22 cellular contexts compared by ENCODE assay signal in the genomic region with DNA sequence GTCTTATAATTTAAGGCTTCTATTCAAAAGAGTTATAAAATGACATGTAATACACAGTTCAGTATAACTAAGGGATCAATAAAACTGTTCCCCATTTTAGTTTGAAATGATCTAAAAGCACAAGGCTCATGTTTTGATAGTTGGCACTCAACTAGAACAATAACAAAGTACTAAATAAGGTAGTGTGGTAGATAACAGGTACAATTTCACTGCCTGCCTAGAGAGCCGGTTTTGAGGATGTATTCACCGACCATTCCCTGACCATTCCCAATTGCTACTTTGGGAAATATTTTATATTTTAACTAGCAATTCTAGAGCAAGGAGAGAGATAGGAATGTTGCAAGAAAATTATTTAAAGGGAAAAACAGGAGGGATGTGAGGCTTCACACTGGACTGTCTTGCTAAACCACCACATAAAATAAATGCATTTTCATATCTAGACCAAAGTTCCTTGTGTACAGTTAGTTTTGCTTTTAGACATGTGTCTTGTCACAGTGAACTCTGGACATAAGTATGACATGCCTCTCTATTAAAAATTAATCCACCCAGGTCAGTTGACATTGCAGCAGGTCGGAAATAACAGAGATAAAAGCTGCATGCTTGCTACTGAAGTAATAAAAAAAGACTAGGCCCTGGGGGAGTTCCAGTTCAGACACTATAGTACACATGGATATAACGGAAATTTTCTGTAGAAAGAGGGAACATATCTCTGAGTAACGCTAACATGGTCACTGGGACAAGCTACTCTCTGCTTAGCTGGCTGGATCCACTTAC. TPM values are rescaled to one million over a fixed set of nuclear protein-coding genes. Genes with fewer than 3 reads are reported as not detected.
DNase-seq lines count a peak whose midpoint lies in the region; ATAC-seq and FAIRE-seq lines count a peak whose summit lies in the region.
"Had no signal": no experiment of that assay in that cellular context is flagged by ENCODE, and none has a peak within 500 bp of the region (broad histone marks: within the 10 kb centered on the region; RNA-seq: fewer than 3 reads in every experiment).

No MANE protein-coding gene starts in this region.

- H3K4me1 Mint-ChIP-seq in naive thymus-derived CD4-positive, alpha-beta T cell = no peaks in the 10 kb centered on the region

- H3K4me3 Mint-ChIP-seq in naive thymus-derived CD4-positive, alpha-beta T cell = no peak overlapping the region
- H3K4me3 Mint-ChIP-seq: activated CD4-positive, alpha-beta T cell treated with anti-CD3 and anti-CD28 coated beads, Interleukin-2, amount 10 ng/mL, durations not matched to agents 7 days and 5 days; activated T-cell treated with anti-CD3 and anti-CD28 coated beads, Interleukin-2, amount 50 U/mL, for 4 hours; CD4-positive, CD25-positive, alpha-beta regulatory T cell; H9; neural progenitor cell had no signal

- FAIRE-seq in RCC 7860 (lab: Jason Lieb, UNC) = no peak
- FAIRE-seq: GM19239, islet of Langerhans had no signal

- H3K27ac Mint-ChIP-seq in naive thymus-derived CD4-positive, alpha-beta T cell = peak overlapping the region in 1 of 9 donors; percentile 36
- H3K27ac Mint-ChIP-seq: activated CD4-positive, alpha-beta T cell treated with anti-CD3 and anti-CD28 coated beads, Interleukin-2, amount 10 ng/mL, durations not matched to agents 7 days and 5 days; CD4-positive, CD25-positive, alpha-beta regulatory T cell; H9; neural progenitor cell had no signal

- no peaks in the 10 kb centered on the region for H3K9me3 Mint-ChIP-seq in naive thymus-derived CD4-positive, alpha-beta T cell
- H3K9me3 Mint-ChIP-seq: activated CD4-positive, alpha-beta T cell treated with anti-CD3 and anti-CD28 coated beads, Interleukin-2, amount 10 ng/mL, durations not matched to agents 7 days and 5 days; activated T-cell treated with anti-CD3 and anti-CD28 coated beads, Interleukin-2, amount 50 U/mL, for 4 hours; CD4-positive, CD25-positive, alpha-beta regulatory T cell; H9; neural progenitor cell had no signal

- no peak overlapping the region for H3K4me3 ChIP-seq in naive thymus-derived CD4-positive, alpha-beta T cell (ENCODE audit: low read length)
- H3K4me3 ChIP-seq: neural progenitor cell, thoracic aorta had no signal

- ATAC-seq in GM21786 (IDR thresholded peaks at IDR 0.05; ENCODE audit: unreplicated experiment) (peak; percentile 62), left lobe of liver (peak; percentile 52)
- ATAC-seq in stimulated activated naive CD8-positive, alpha-beta T cell treated with anti-CD3 and anti-CD28 coated beads, Interleukin-15, Interleukin-2, amounts not matched to agents 100 U/mL and 50 U/mL, for 24 hours = no peak
- ATAC-seq in naive thymus-derived CD4-positive, alpha-beta T cell = no peak
- ATAC-seq: activated T-cell treated with anti-CD3 and anti-CD28 coated beads, Interleukin-2, amount 50 U/mL, for 4 hours had no signal

- CTCF ChIA-PET in naive thymus-derived CD4-positive, alpha-beta T cell (lab: Charles Lee) = interaction anchor here (0.9 kb wide), 1 partner anchor 49 kb away, joined by 4 read pairs; no protein-coding TSS in a partner anchor

- no peaks in the 10 kb centered on the region for H3K27me3 ChIP-seq in naive thymus-derived CD4-positive, alpha-beta T cell (ENCODE audit: control insufficient read depth in 2 of 2, insufficient read depth in 2 of 2, low read length in 2 of 2)
- H3K27me3 ChIP-seq: neural progenitor cell had no signal

- no peaks in the 10 kb centered on the region for H3K4me1 ChIP-seq in naive thymus-derived CD4-positive, alpha-beta T cell (ENCODE audit: control insufficient read depth in 2 of 2, insufficient read depth in 2 of 2, low read length in 2 of 2)

- H3K27ac ChIP-seq in naive thymus-derived CD4-positive, alpha-beta T cell (ENCODE audit: low read depth, low read length) = no peak overlapping the region
- H3K27ac ChIP-seq: neural progenitor cell, thoracic aorta, WERI-Rb-1 had no signal

- H3K36me3 Mint-ChIP-seq in naive thymus-derived CD4-positive, alpha-beta T cell = peaks cover 0 to 35% (median 19%) of the 10 kb centered on the region in 5 donors

- no peaks in the 10 kb centered on the region for H3K9me3 ChIP-seq in naive thymus-derived CD4-positive, alpha-beta T cell (ENCODE audit: control insufficient read depth in 2 of 3, low read length in 3 of 3)
- H3K9me3 ChIP-seq: thoracic aorta had no signal

- intact Hi-C loops in naive thymus-derived CD4-positive, alpha-beta T cell (cut with micrococcal nuclease) = no loop called here

- no peaks in the 10 kb centered on the region for H3K27me3 Mint-ChIP-seq in naive thymus-derived CD4-positive, alpha-beta T cell
- H3K27me3 Mint-ChIP-seq: CD4-positive, CD25-positive, alpha-beta regulatory T cell had no signal

- H3K36me3 ChIP-seq in naive thymus-derived CD4-positive, alpha-beta T cell (ENCODE audit: control insufficient read depth in 2 of 3, insufficient read depth in 3 of 3, low read length in 3 of 3) = peaks cover 0 to 47% (median 0%) of the 10 kb centered on the region in 3 experiments
- H3K36me3 ChIP-seq: neural progenitor cell had no signal

- peak; percentile 28 for DNase-seq in RCC 7860 (ENCODE audit: low spot score)
- no peak for DNase-seq in left lobe of liver (ENCODE audit: low spot score)
- DNase-seq in retina = peak; percentile 26
- DNase-seq in HK-2 (ENCODE audit: unreplicated experiment) = no peak
- no peak for DNase-seq in COR-L47 (lab: John Stamatoyannopoulos, UW)
- no peak for DNase-seq in stimulated activated naive CD8-positive, alpha-beta T cell treated with anti-CD3 and anti-CD28 coated beads, Interleukin-15, Interleukin-2, amounts not matched to agents 100 U/mL and 50 U/mL, for 24 hours
- no peak for DNase-seq in naive thymus-derived CD4-positive, alpha-beta T cell
- DNase-seq: activated CD4-positive, alpha-beta T cell treated with anti-CD3 and anti-CD28 coated beads, Interleukin-2, amount 10 ng/mL, durations not matched to agents 7 days and 5 days; activated gamma-delta T cell treated with Interleukin-2 at 50 U/mL for 16 hours; activated T-cell treated with anti-CD3 and anti-CD28 coated beads, Interleukin-2, amount 50 U/mL, for 4 hours; CD4-positive, CD25-positive, alpha-beta regulatory T cell; effector CD4-positive, alpha-beta T cell; H9; NCI-H146; SHP77; stimulated activated naive CD4-positive, alpha-beta T cell treated with Interleukin-2 at 50 U/mL for 16 hours; WERI-Rb-1 had no signal

- POLR2A ChIA-PET in naive thymus-derived CD4-positive, alpha-beta T cell (lab: Charles Lee) = no interaction called here

RNA-seq across cellular contexts. Expression of gene NAP1L5, which starts 56.2 kb away (rescaled TPM):
- 1.2 TPM for total RNA-seq in left lobe of liver
- 10 to 100 TPM in 1 of 5 experiments, 1 to 10 TPM in 4; 1.4 to 11.7 (median 4.5) TPM for total RNA-seq in naive thymus-derived CD4-positive, alpha-beta T cell
- 1 to 10 TPM; 1.5 to 3.0 TPM for polyA plus RNA-seq in naive thymus-derived CD4-positive, alpha-beta T cell

Comparison
In these comparisons a context has a peak if more than half of its experiments do, and no peak if none do; other contexts are left out.
1. ATAC-seq: peak in GM21786 (single experiment) and left lobe of liver (single experiment); none in stimulated activated naive CD8-positive, alpha-beta T cell treated with anti-CD3 and anti-CD28 coated beads, Interleukin-15, Interleukin-2, amounts not matched to agents 100 U/mL and 50 U/mL, for 24 hours (single experiment) and naive thymus-derived CD4-positive, alpha-beta T cell (single experiment).
2. DNase-seq: peak in RCC 7860 (single experiment) and retina (single experiment); none in left lobe of liver (single experiment), HK-2 (single experiment), COR-L47 (single experiment), stimulated activated naive CD8-positive, alpha-beta T cell treated with anti-CD3 and anti-CD28 coated beads, Interleukin-15, Interleukin-2, amounts not matched to agents 100 U/mL and 50 U/mL, for 24 hours (single experiment) and naive thymus-derived CD4-positive, alpha-beta T cell (0 of 9).